In the genomic region with DNA sequence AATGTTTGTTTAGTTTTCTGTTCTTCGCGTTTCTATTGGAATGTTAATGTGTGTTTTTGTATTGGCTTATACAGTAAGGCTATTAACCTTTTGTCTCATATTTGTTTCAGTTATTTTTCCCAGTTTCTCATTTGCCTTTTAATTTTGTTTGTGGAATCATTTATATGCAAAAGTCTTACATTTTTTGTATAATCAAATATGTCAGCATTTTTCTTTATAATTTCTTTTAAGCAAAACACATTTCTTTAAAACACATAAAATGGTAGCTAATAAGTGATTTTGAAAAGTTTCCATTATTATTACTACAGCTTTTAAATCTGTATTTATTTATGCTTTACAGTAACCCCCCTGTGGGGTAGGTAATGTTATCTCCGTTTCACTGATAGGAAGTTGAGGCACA, we compare ENCODE assay signal across 18 cellular contexts.
"Had no signal": no experiment of that assay in that cellular context is flagged by ENCODE, and none has a peak within 500 bp of the region (broad histone marks: within the 10 kb centered on the region; RNA-seq: fewer than 3 reads in every experiment).

No MANE protein-coding gene starts in this region.

- H3K9me3 Mint-ChIP-seq: activated naive CD4-positive, alpha-beta T cell treated with anti-CD3 and anti-CD28 coated beads for 36 hours; activated T-helper 17 cell treated with anti-CD3 and anti-CD28 coated beads, Interleukin-2, amount 50 U/mL, for 72 hours; natural killer cell treated with Interleukin-12 subunit alpha and Interleukin-12 subunit beta and Interleukin-15 and Interleukin-18, amount 100 ng/mL, for 72 hours had no signal

- H3K9me3 ChIP-seq: gastrocnemius medialis, mucosa of descending colon, stomach, thoracic aorta had no signal

- ATAC-seq: activated CD8-positive, alpha-beta T cell treated with anti-CD3 and anti-CD28 coated beads, Interleukin-2, amount 10 ng/mL, durations not matched to agents 7 days and 5 days; activated T-helper 17 cell treated with anti-CD3 and anti-CD28 coated beads, Interleukin-2, amount 50 U/mL, for 72 hours; gastrocnemius medialis; mucosa of descending colon; natural killer cell treated with Interleukin-12 subunit alpha and Interleukin-12 subunit beta and Interleukin-15 and Interleukin-18, amount 100 ng/mL, for 72 hours had no signal

- H3K36me3 ChIP-seq: cardiac muscle cell, gastrocnemius medialis, stomach, thoracic aorta, WERI-Rb-1 had no signal

- DNase-seq: activated CD4-positive, alpha-beta T cell treated with anti-CD3 and anti-CD28 coated beads for 48 hours; activated CD8-positive, alpha-beta T cell treated with anti-CD3 and anti-CD28 coated beads, Interleukin-2, amount 10 ng/mL, durations not matched to agents 7 days and 5 days; activated naive CD4-positive, alpha-beta T cell treated with anti-CD3 and anti-CD28 coated beads for 36 hours; effector CD4-positive, alpha-beta T cell; gastrocnemius medialis; mucosa of descending colon; stimulated activated CD4-positive, alpha-beta T cell treated with anti-CD3 and anti-CD28 coated beads, Interleukin-4, amount 100 ng/mL, for 1 hour; stomach; T1000; WERI-Rb-1 had no signal

- H3K36me3 Mint-ChIP-seq: natural killer cell treated with Interleukin-12 subunit alpha and Interleukin-12 subunit beta and Interleukin-15 and Interleukin-18, amount 100 ng/mL, for 72 hours had no signal

- FAIRE-seq: astrocyte, urothelium cell line had no signal

- H3K27ac Mint-ChIP-seq: activated CD8-positive, alpha-beta T cell treated with anti-CD3 and anti-CD28 coated beads, Interleukin-2, amount 10 ng/mL, durations not matched to agents 7 days and 5 days; activated naive CD4-positive, alpha-beta T cell treated with anti-CD3 and anti-CD28 coated beads for 36 hours; natural killer cell treated with Interleukin-12 subunit alpha and Interleukin-12 subunit beta and Interleukin-15 and Interleukin-18, amount 100 ng/mL, for 72 hours had no signal

- H3K4me3 Mint-ChIP-seq: activated CD8-positive, alpha-beta T cell treated with anti-CD3 and anti-CD28 coated beads, Interleukin-2, amount 10 ng/mL, durations not matched to agents 7 days and 5 days; activated naive CD4-positive, alpha-beta T cell treated with anti-CD3 and anti-CD28 coated beads for 36 hours; activated T-helper 17 cell treated with anti-CD3 and anti-CD28 coated beads, Interleukin-2, amount 50 U/mL, for 72 hours; natural killer cell treated with Interleukin-12 subunit alpha and Interleukin-12 subunit beta and Interleukin-15 and Interleukin-18, amount 100 ng/mL, for 72 hours had no signal

- H3K27me3 ChIP-seq: cardiac muscle cell, gastrocnemius medialis, stomach had no signal

- H3K27ac ChIP-seq: cardiac muscle cell, coronary artery, gastrocnemius medialis, WERI-Rb-1 had no signal

- H3K27me3 Mint-ChIP-seq: activated T-helper 17 cell treated with anti-CD3 and anti-CD28 coated beads, Interleukin-2, amount 50 U/mL, for 72 hours; natural killer cell treated with Interleukin-12 subunit alpha and Interleukin-12 subunit beta and Interleukin-15 and Interleukin-18, amount 100 ng/mL, for 72 hours had no signal

- H3K4me3 ChIP-seq: cardiac muscle cell, coronary artery, gastrocnemius medialis, lung, mucosa of descending colon, stomach, thoracic aorta had no signal
